Comparison of ENCODE assay signal across 8 cellular contexts in the genomic region with DNA sequence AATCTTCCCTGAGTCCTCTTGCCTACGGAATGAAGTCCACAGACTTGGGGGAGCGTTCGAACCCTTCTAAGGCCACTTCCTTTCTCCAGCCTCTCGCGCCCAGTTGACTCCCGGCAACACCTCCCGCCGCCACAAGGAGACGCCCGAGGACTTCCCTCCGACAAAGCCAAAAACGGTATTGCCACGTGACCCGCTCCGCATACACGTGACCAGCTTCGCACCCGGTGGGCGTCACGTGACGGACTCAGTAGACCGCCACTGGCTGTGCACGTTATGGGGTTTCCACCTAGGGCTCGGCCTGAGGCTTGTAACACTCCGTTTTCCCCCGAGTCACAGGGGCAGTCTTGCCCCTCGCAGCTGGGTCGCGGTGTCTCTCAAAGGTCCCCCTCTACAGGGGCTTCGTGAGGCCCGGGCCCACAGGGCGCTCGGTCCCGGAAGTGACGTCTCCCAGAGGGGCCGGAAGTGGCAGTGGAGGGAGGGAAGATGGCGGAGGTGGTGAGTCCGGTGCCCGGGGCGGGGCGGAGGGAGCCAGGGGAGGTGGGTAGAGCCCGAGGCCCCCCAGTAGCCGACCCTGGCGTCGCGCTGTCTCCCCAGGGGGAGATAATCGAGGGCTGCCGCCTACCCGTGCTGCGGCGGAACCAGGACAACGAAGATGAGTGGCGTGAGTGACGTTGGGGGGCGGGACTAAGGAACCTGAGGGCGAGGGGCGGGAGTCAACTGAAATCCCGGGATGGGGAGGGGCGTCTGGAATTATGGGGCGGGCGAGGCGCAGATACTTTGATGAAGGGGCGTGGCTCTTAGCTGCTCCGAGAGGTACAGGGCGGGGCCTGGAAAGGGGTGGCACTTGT. TPM values are rescaled to one million over a fixed set of nuclear protein-coding genes. Genes with fewer than 3 reads are reported as not detected.
DNase-seq lines count a peak whose midpoint lies in the region; ATAC-seq and TF ChIP-seq lines count a peak whose summit lies in the region.

KAT5 (plus strand) TSS at position 468 of the 848 bp plus-strand sequence; CDS start at position 484, 16 bp downstream.

- H3K27ac ChIP-seq in heart left ventricle, result peak within 1 kb of the TSS; percentile 94 to 100 (median 99)

- H3K4me1 Mint-ChIP-seq in type B pancreatic cell (ENCODE audit: unreplicated experiment), result peaks cover 9% of the 10 kb centered on the region

- H3K36me3 ChIP-seq in adipocyte (ENCODE audit: control insufficient read depth, insufficient read depth, low read length, severe bottlenecking), result peaks cover 36% of the 10 kb centered on the region
- H3K36me3 ChIP-seq in heart left ventricle, result peaks cover 4 to 43% (median 40%) of the 10 kb centered on the region in 9 donors

- H3K9me3 ChIP-seq in adipocyte (ENCODE audit: control insufficient read depth, low read length) (no peaks in the 10 kb centered on the region), heart left ventricle (no peaks in the 10 kb centered on the region)

- TF ChIP-seq CTCF in GM12873 (IDR thresholded peaks at IDR 0.05; ENCODE audit: insufficient read depth, low read depth, low read length, missing control alignments) (peak; percentile 99), heart left ventricle (IDR thresholded peaks at IDR 0.05) (peak; percentile 93 to 99 (median 98)), type B pancreatic cell (conservative IDR thresholded peaks at IDR 0.05) (peak; percentile 96)

- peaks cover 20% of the 10 kb centered on the region for H3K4me1 ChIP-seq in adipocyte (ENCODE audit: control insufficient read depth, insufficient read depth, low read length)
- peaks cover 0 to 22% (median 15%) of the 10 kb centered on the region in 12 donors for H3K4me1 ChIP-seq in heart left ventricle

- no peaks in the 10 kb centered on the region for H3K9me3 Mint-ChIP-seq in type B pancreatic cell

- H3K4me3 ChIP-seq in adipocyte (ENCODE audit: low read length) (peak within 1 kb of the TSS; percentile 93), heart left ventricle (peak within 1 kb of the TSS; percentile 36 to 90 (median 72))

- peaks cover 3% of the 10 kb centered on the region for H3K27me3 Mint-ChIP-seq in type B pancreatic cell

- 0 to 1% (median 1%) methylated on average over 49 to 65 of the region's 65 CpGs for WGBS in heart left ventricle, 4 donors

- ATAC-seq in HG02763 (IDR thresholded peaks at IDR 0.05; ENCODE audit: unreplicated experiment), result peak; percentile 84
- peak; percentile 90 to 95 (median 94) for ATAC-seq in heart left ventricle

- peak in 1 of 2 donors; percentile 49 for TF ChIP-seq POLR2A in heart left ventricle (IDR thresholded peaks at IDR 0.05)

- H3K36me3 Mint-ChIP-seq in type B pancreatic cell, result peaks cover 17% of the 10 kb centered on the region

- peak; percentile 91 for DNase-seq in NCI-H1417 treated with DMSO at 0.1 percent for 48 hours (lab: John Stamatoyannopoulos, UW)
- peak; percentile 98 for DNase-seq in SW480 (ENCODE audit: low spot score)
- DNase-seq in adipocyte (ENCODE audit: low read depth), result peak; percentile 99
- DNase-seq in heart left ventricle, result peak; percentile 98 to 99 (median 99)
- DNase-seq in pons (ENCODE audit: low spot score), result peak; percentile 97
- DNase-seq in type B pancreatic cell (ENCODE audit: extremely low spot score, unreplicated experiment), result peak; percentile 99

- H3K27ac Mint-ChIP-seq in type B pancreatic cell, result peak within 1 kb of the TSS; percentile 100

- H3K9ac ChIP-seq in adipocyte (ENCODE audit: low read length), result peak within 1 kb of the TSS; percentile 95

- intact Hi-C loops in heart left ventricle (cut with DNase I), result loop anchor here (1.0 to 10.0 kb wide), 10 partner anchors 60 to 277 kb away; partner anchors contain the start of genes MAP3K11 (in 1 of the 10), PCNX3 (in 1 of the 10) and SIPA1 (in 1 of the 10)

- H3K27me3 ChIP-seq in adipocyte (replicated peaks; ENCODE audit: control insufficient read depth, insufficient read depth, low read length), result no peaks in the 10 kb centered on the region
- no peaks in the 10 kb centered on the region for H3K27me3 ChIP-seq in heart left ventricle

- peak within 1 kb of the TSS; percentile 94 for H3K4me3 Mint-ChIP-seq in type B pancreatic cell

RNA-seq across cellular contexts. Expression of gene KAT5, which starts in this region (rescaled TPM):
- total RNA-seq in heart left ventricle (10 to 100 TPM; 36.4 to 52.5 (median 40.1) TPM), type B pancreatic cell (ENCODE audit: low replicate concordance) (61.7 and 77.6 TPM in 2 replicates)
- 10 to 100 TPM; 39.4 to 62.5 TPM for polyA plus RNA-seq in heart left ventricle

Comparison
In these comparisons a context has a peak if more than half of its experiments do, and no peak if none do; other contexts are left out.
1. Peak in every context shown above with its lines: DNase-seq, ATAC-seq, H3K4me3 ChIP-seq and H3K27ac ChIP-seq.